8 cellular contexts compared by ENCODE assay signal in genomic region chr7:74206589-74207120, GRCh38. TPM values are rescaled to one million over a fixed set of nuclear protein-coding genes. Genes with fewer than 3 reads are reported as not detected.
DNase-seq lines count a peak whose midpoint lies in the region; ATAC-seq and TF ChIP-seq lines count a peak whose summit lies in the region.

No MANE protein-coding gene starts in this region.

- H3K9me3 ChIP-seq in Caco-2 = no peaks in the 10 kb centered on the region

- H3K36me3 Mint-ChIP-seq in Caco-2 (ENCODE audit: insufficient read depth, unreplicated experiment) = no peaks in the 10 kb centered on the region
- H3K36me3 Mint-ChIP-seq in activated CD8-positive, alpha-beta T cell treated with anti-CD3 and anti-CD28 coated beads for 36 hours (ENCODE audit: low read depth) = peaks cover 3% of the 10 kb centered on the region

- intact Hi-C loops in Caco-2 (cut with micrococcal nuclease; ENCODE audit: unreplicated experiment) = loop anchor here (1.0 to 2.0 kb wide), 5 partner anchors 28 to 195 kb away; no protein-coding TSS in a partner anchor
- intact Hi-C loops in activated CD8-positive, alpha-beta T cell treated with anti-CD3 and anti-CD28 coated beads for 36 hours (cut with micrococcal nuclease) = no loop called here

- POLR2A ChIA-PET in Caco-2 (lab: Charles Lee) = interaction anchor here (0.6 kb wide), 1 partner anchor 199 kb away, joined by 3 read pairs; no protein-coding TSS in a partner anchor
- POLR2A ChIA-PET in activated CD8-positive, alpha-beta T cell treated with anti-CD3 and anti-CD28 coated beads for 36 hours (lab: Charles Lee) = interaction anchor here (0.6 to 2.5 kb wide), 4 partner anchors 10 to 28 kb away, joined by 3 to 10 read pairs (median 4); no protein-coding TSS in a partner anchor

- no peaks in the 10 kb centered on the region for H3K9me3 Mint-ChIP-seq in Caco-2 (ENCODE audit: unreplicated experiment)
- no peaks in the 10 kb centered on the region for H3K9me3 Mint-ChIP-seq in activated CD8-positive, alpha-beta T cell treated with anti-CD3 and anti-CD28 coated beads for 36 hours

- no peak overlapping the region for H3K4me3 Mint-ChIP-seq in Caco-2 (ENCODE audit: unreplicated experiment)
- H3K4me3 Mint-ChIP-seq in activated CD8-positive, alpha-beta T cell treated with anti-CD3 and anti-CD28 coated beads for 36 hours = no peak overlapping the region

- H3K4me1 ChIP-seq in Caco-2 = no peaks in the 10 kb centered on the region

- no peaks in the 10 kb centered on the region for H3K4me1 Mint-ChIP-seq in Caco-2 (ENCODE audit: low read depth, unreplicated experiment)
- peaks cover 15% of the 10 kb centered on the region for H3K4me1 Mint-ChIP-seq in activated CD8-positive, alpha-beta T cell treated with anti-CD3 and anti-CD28 coated beads for 36 hours (ENCODE audit: low read depth)

- CTCF ChIA-PET in Caco-2 (lab: Charles Lee) = interaction anchor here (0.6 to 2.1 kb wide), 35 partner anchors 8 to 451 kb away, joined by 3 to 76 read pairs (median 5); partner anchors contain the start of genes CLIP2, EIF4H, GTF2I and LIMK1
- CTCF ChIA-PET in activated CD8-positive, alpha-beta T cell treated with anti-CD3 and anti-CD28 coated beads for 36 hours (lab: Charles Lee) = interaction anchor here (0.6 to 7.0 kb wide), 58 partner anchors 9 to 477 kb away, joined by 3 to 197 read pairs (median 4); partner anchors contain the start of gene EIF4H

- TF ChIP-seq CTCF in Caco-2 (IDR thresholded peaks at IDR 0.05; ENCODE audit: insufficient read depth in 1 of 2, low read depth in 1 of 2, low read length in 1 of 2, severe bottlenecking in 1 of 2, unreplicated experiment in 1 of 2) (peak; percentile 95 to 97), HFF-Myc (IDR thresholded peaks at IDR 0.05; ENCODE audit: low read depth, low read length, missing control alignments) (peak; percentile 94)
- TF ChIP-seq CTCF in activated CD8-positive, alpha-beta T cell treated with anti-CD3 and anti-CD28 coated beads for 36 hours (IDR thresholded peaks at IDR 0.05) = peak; percentile 99

- no peaks in the 10 kb centered on the region for H3K27me3 ChIP-seq in Caco-2 (replicated peaks; ENCODE audit: control insufficient read depth, insufficient read depth, low read length)

- DNase-seq in Caco-2 (peak; percentile 82 to 93), HFF-Myc (ENCODE audit: extremely low read depth, low read depth) (no peak), NCI-H748 treated with DMSO at 0.1 percent for 48 hours (lab: John Stamatoyannopoulos, UW) (peak; percentile 54), ecto neural progenitor cell (ENCODE audit: low spot score) (peak; percentile 91), lung microvascular endothelial cell (ENCODE audit: low read depth in 2 of 2) (peak; percentile 70 to 78)
- peak; percentile 87 for DNase-seq in activated CD8-positive, alpha-beta T cell treated with anti-CD3 and anti-CD28 coated beads for 36 hours
- DNase-seq in stimulated activated CD8-positive, alpha-beta memory T cell treated with anti-CD3 and anti-CD28 coated beads, Interleukin-12 subunit alpha, Interleukin-12 subunit beta, amount 100 ng/mL, for 1 hour (ENCODE audit: low read depth) = peak; percentile 65

- H3K36me3 ChIP-seq in Caco-2 (ENCODE audit: control insufficient read depth, insufficient read depth, low read length) = no peaks in the 10 kb centered on the region

- H3K27me3 Mint-ChIP-seq in Caco-2 (ENCODE audit: insufficient read depth, unreplicated experiment) = peaks cover 6% of the 10 kb centered on the region
- H3K27me3 Mint-ChIP-seq in activated CD8-positive, alpha-beta T cell treated with anti-CD3 and anti-CD28 coated beads for 36 hours = peaks cover 5% of the 10 kb centered on the region

- H3K4me3 ChIP-seq in Caco-2 (ENCODE audit: low read depth, low read length) = no peak overlapping the region
- no peak overlapping the region for H3K4me3 ChIP-seq in HFF-Myc (replicated peaks; ENCODE audit: low read depth, low read length)

- no TSS peak for BruUV-seq in Caco-2 (replicated peaks; lab: Mats Ljungman, UMichigan)

- no peak overlapping the region for H3K27ac Mint-ChIP-seq in Caco-2 (ENCODE audit: unreplicated experiment)
- no peak overlapping the region for H3K27ac Mint-ChIP-seq in activated CD8-positive, alpha-beta T cell treated with anti-CD3 and anti-CD28 coated beads for 36 hours

- ATAC-seq in activated CD8-positive, alpha-beta T cell treated with anti-CD3 and anti-CD28 coated beads for 36 hours = peak; percentile 82
- ATAC-seq in GM19395 (IDR thresholded peaks at IDR 0.05; ENCODE audit: unreplicated experiment) = no peak

RNA-seq across cellular contexts. Expression of gene LAT2, which starts 3.2 kb away (rescaled TPM):
- 1.2 and 1.3 TPM in 2 replicates for total RNA-seq in Caco-2 (2022)
- 1 to 10 TPM; 2.4 to 3.2 TPM for total RNA-seq in activated CD8-positive, alpha-beta T cell treated with anti-CD3 and anti-CD28 coated beads for 36 hours
- 1.3 and 3.0 TPM in 2 replicates for total RNA-seq in lung microvascular endothelial cell

RNA-seq across cellular contexts. Expression of gene EIF4H, which starts 32.5 kb away (rescaled TPM):
- 370 TPM in 2 replicates for total RNA-seq in Caco-2 (2022)
- total RNA-seq in activated CD8-positive, alpha-beta T cell treated with anti-CD3 and anti-CD28 coated beads for 36 hours = 100 to 1,000 TPM; 461 to 464 TPM
- total RNA-seq in lung microvascular endothelial cell = 267 and 400 TPM in 2 replicates

RNA-seq across cellular contexts. Expression of gene RFC2, which starts 47.5 kb away (rescaled TPM):
- total RNA-seq in Caco-2 (2022) (64.9 and 75.6 TPM in 2 replicates), lung microvascular endothelial cell (15.7 and 17.7 TPM in 2 replicates)
- 10 to 100 TPM; 90.7 to 91.8 TPM for total RNA-seq in activated CD8-positive, alpha-beta T cell treated with anti-CD3 and anti-CD28 coated beads for 36 hours
